In genomic region chr1:109251277-109252166, GRCh38 we compare ENCODE assay signal across 2 cellular contexts.
TF ChIP-seq lines count a peak whose summit lies in the region.

No MANE protein-coding gene starts in this region.

TF ChIP-seq in SK-N-SH, 30 proteins besides CTCF, POLR2A, EP300 and RAD21:
- TF ChIP-seq RFX5 (IDR thresholded peaks at IDR 0.05; ENCODE audit: low read length) (no peak), GATA2 (CRISPR knock-in tag; IDR thresholded peaks at IDR 0.05) (no peak), ELF1 (IDR thresholded peaks at IDR 0.05) (no peak), PBX3 (IDR thresholded peaks at IDR 0.05) (no peak), NFIC (IDR thresholded peaks at IDR 0.05; ENCODE audit: borderline replicate concordance) (no peak), MEF2A (IDR thresholded peaks at IDR 0.05; ENCODE audit: borderline replicate concordance, low read depth) (no peak), POLR2AphosphoS5 (IDR thresholded peaks at IDR 0.05; ENCODE audit: low read depth, low read length) (no peak), ZBTB33 (IDR thresholded peaks at IDR 0.05; ENCODE audit: borderline replicate concordance, low read depth) (no peak), YY1 (IDR thresholded peaks at IDR 0.05; ENCODE audit: low read depth) (no peak), SIN3A (IDR thresholded peaks at IDR 0.05; ENCODE audit: borderline replicate concordance, low read depth, low read length) (no peak), NRF1 (IDR thresholded peaks at IDR 0.05; ENCODE audit: low read depth, low read length) (no peak), MXI1 (IDR thresholded peaks at IDR 0.05; ENCODE audit: low read depth, low read length) (no peak), TAF1 (IDR thresholded peaks at IDR 0.05; ENCODE audit: borderline replicate concordance, low read depth, low read length) (no peak), REST (IDR thresholded peaks at IDR 0.05; ENCODE audit: low read depth, low read length) (no peak), TCF12 (IDR thresholded peaks at IDR 0.05) (no peak), RXRA (IDR thresholded peaks at IDR 0.05; ENCODE audit: borderline replicate concordance, low read depth) (no peak), SMC3 (IDR thresholded peaks at IDR 0.05; ENCODE audit: low read depth, low read length) (no peak), MAX (IDR thresholded peaks at IDR 0.05; ENCODE audit: low read depth) (no peak), IRF3 (IDR thresholded peaks at IDR 0.05; ENCODE audit: low read depth, low read length) (no peak)

TF ChIP-seq in SK-N-SH treated with all-trans-retinoic acid at 6 μM for 48 hours, 23 proteins besides CTCF, POLR2A, EP300 and RAD21:
- TF ChIP-seq ARNTL (CRISPR knock-in tag; IDR thresholded peaks at IDR 0.05; ENCODE audit: borderline replicate concordance, low read depth) (no peak), GLIS3 (CRISPR knock-in tag; IDR thresholded peaks at IDR 0.05) (no peak), ZFP30 (CRISPR knock-in tag; IDR thresholded peaks at IDR 0.05) (no peak), ZFP3 (CRISPR knock-in tag; IDR thresholded peaks at IDR 0.05) (no peak), ZC3H10 (CRISPR knock-in tag; IDR thresholded peaks at IDR 0.05) (no peak), ZNF70 (CRISPR knock-in tag; IDR thresholded peaks at IDR 0.05) (no peak), ESRRG (CRISPR knock-in tag; IDR thresholded peaks at IDR 0.05) (no peak), CREB5 (CRISPR knock-in tag; IDR thresholded peaks at IDR 0.05; ENCODE audit: low read depth) (no peak), CSDC2 (CRISPR knock-in tag; IDR thresholded peaks at IDR 0.05) (no peak), BACH2 (CRISPR knock-in tag; IDR thresholded peaks at IDR 0.05; ENCODE audit: borderline replicate concordance) (no peak), ZNF8 (CRISPR knock-in tag; IDR thresholded peaks at IDR 0.05) (no peak)
